19 cellular contexts compared by ENCODE assay signal in the genomic region with DNA sequence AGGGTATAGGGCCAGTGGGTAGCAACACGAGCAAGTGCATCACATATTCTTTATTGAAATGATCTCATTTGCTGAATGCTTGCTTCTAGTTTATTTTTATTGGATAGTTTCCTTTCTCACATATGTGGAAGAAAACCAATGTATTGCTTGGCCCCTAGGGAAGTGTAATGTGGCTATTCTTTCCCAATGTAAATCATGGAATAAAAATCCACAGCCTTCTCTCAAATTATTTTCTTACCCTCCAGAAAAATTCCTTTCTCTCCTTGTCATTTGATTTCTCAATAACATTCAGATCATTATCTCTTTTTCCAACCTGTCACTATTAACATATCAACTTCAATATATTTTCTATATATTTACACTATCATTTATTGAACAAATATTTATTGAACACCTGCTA.
"Had no signal": no experiment of that assay in that cellular context is flagged by ENCODE, and none has a peak within 500 bp of the region (broad histone marks: within the 10 kb centered on the region; RNA-seq: fewer than 3 reads in every experiment).

No MANE protein-coding gene starts in this region.

- H3K4me3 Mint-ChIP-seq: activated CD4-positive, alpha-beta T cell treated with anti-CD3 and anti-CD28 coated beads, Interleukin-2, amount 10 ng/mL, durations not matched to agents 7 days and 5 days; activated CD8-positive, alpha-beta T cell treated with anti-CD3 and anti-CD28 coated beads, Interleukin-2, amount 10 ng/mL, durations not matched to agents 7 days and 5 days; activated naive CD8-positive, alpha-beta T cell treated with anti-CD3 and anti-CD28 coated beads, Interleukin-2, amount 10 ng/mL, durations not matched to agents 7 days and 5 days; activated T-cell treated with anti-CD3 and anti-CD28 coated beads, Interleukin-2, amount 50 U/mL, for 24 hours; natural killer cell treated with Interleukin-12 subunit alpha and Interleukin-12 subunit beta and Interleukin-15 and Interleukin-18, amount 100 ng/mL, for 72 hours; T-helper 1 cell treated with Interleukin-12 subunit alpha and Interleukin-12 subunit beta and Interleukin-4 antibody, amounts not matched to agents 30 μg/mL and 1 μg/mL, for 36 hours had no signal

- H3K4me2 ChIP-seq: hepatocyte had no signal

- DNase-seq: activated CD4-positive, alpha-beta T cell treated with anti-CD3 and anti-CD28 coated beads, Interleukin-2, amount 10 ng/mL, durations not matched to agents 7 days and 5 days; activated CD8-positive, alpha-beta T cell treated with anti-CD3 and anti-CD28 coated beads, Interleukin-2, amount 10 ng/mL, durations not matched to agents 7 days and 5 days; activated naive CD4-positive, alpha-beta T cell treated with Interleukin-2 at 50 U/mL for 16 hours; activated naive CD8-positive, alpha-beta T cell treated with anti-CD3 and anti-CD28 coated beads, Interleukin-2, amount 10 ng/mL, durations not matched to agents 7 days and 5 days; activated T-cell treated with anti-CD3 and anti-CD28 coated beads, Interleukin-2, amount 50 U/mL, for 24 hours; body of pancreas; caudate nucleus; lower lobe of right lung; posterior cingulate gyrus; sigmoid colon; spleen; stimulated activated CD4-positive, alpha-beta T cell treated with anti-CD3 and anti-CD28 coated beads, Interleukin-1b, Interleukin-23, amount 100 ng/mL, for 48 hours; stimulated activated CD8-positive, alpha-beta memory T cell treated with anti-CD3 and anti-CD28 coated beads, Interleukin-4, amount 100 ng/mL, for 48 hours; stimulated activated naive CD4-positive, alpha-beta T cell; tibial artery had no signal

- H3K36me3 ChIP-seq: lower lobe of right lung, sigmoid colon, spleen, tibial artery had no signal

- H3K79me2 ChIP-seq: hepatocyte had no signal

- ATAC-seq: activated CD8-positive, alpha-beta T cell treated with anti-CD3 and anti-CD28 coated beads, Interleukin-2, amount 10 ng/mL, durations not matched to agents 7 days and 5 days; body of pancreas; lower lobe of right lung; natural killer cell treated with Interleukin-12 subunit alpha and Interleukin-12 subunit beta and Interleukin-15 and Interleukin-18, amount 100 ng/mL, for 72 hours had no signal

- H3K36me3 Mint-ChIP-seq: activated naive CD8-positive, alpha-beta T cell treated with anti-CD3 and anti-CD28 coated beads, Interleukin-2, amount 10 ng/mL, durations not matched to agents 7 days and 5 days; natural killer cell treated with Interleukin-12 subunit alpha and Interleukin-12 subunit beta and Interleukin-15 and Interleukin-18, amount 100 ng/mL, for 72 hours had no signal

- H3K9me3 ChIP-seq: body of pancreas, lower lobe of right lung, sigmoid colon, spleen, tibial artery had no signal

- H3K4me1 ChIP-seq: lower lobe of right lung, spleen had no signal

- H3K27me3 Mint-ChIP-seq: activated CD4-positive, alpha-beta T cell treated with anti-CD3 and anti-CD28 coated beads, Interleukin-2, amount 10 ng/mL, durations not matched to agents 7 days and 5 days; activated naive CD8-positive, alpha-beta T cell treated with anti-CD3 and anti-CD28 coated beads, Interleukin-2, amount 10 ng/mL, durations not matched to agents 7 days and 5 days; activated T-cell treated with anti-CD3 and anti-CD28 coated beads, Interleukin-2, amount 50 U/mL, for 24 hours; natural killer cell treated with Interleukin-12 subunit alpha and Interleukin-12 subunit beta and Interleukin-15 and Interleukin-18, amount 100 ng/mL, for 72 hours had no signal

- H3K27me3 ChIP-seq: body of pancreas, hepatocyte, sigmoid colon, spleen, tibial artery had no signal

- H3K9me3 Mint-ChIP-seq: activated CD4-positive, alpha-beta T cell treated with anti-CD3 and anti-CD28 coated beads, Interleukin-2, amount 10 ng/mL, durations not matched to agents 7 days and 5 days; activated naive CD8-positive, alpha-beta T cell treated with anti-CD3 and anti-CD28 coated beads, Interleukin-2, amount 10 ng/mL, durations not matched to agents 7 days and 5 days; activated T-cell treated with anti-CD3 and anti-CD28 coated beads, Interleukin-2, amount 50 U/mL, for 24 hours; activated T-helper 2 cell treated with anti-CD3 and anti-CD28 coated beads, Interferon-gamma antibody, Interleukin-2, Interleukin-4, amounts not matched to agents 10 μg/mL and 5 μg/mL and 100 μg/mL, durations not matched to agents 14 hours and 24 hours and 36 hours; T-helper 1 cell treated with Interleukin-12 subunit alpha and Interleukin-12 subunit beta and Interleukin-4 antibody, amounts not matched to agents 30 μg/mL and 1 μg/mL, for 36 hours had no signal

- H3K4me3 ChIP-seq: body of pancreas, hepatocyte, lower lobe of right lung, sigmoid colon, spleen, tibial artery had no signal

- H2AFZ ChIP-seq: hepatocyte had no signal

- H3K27ac Mint-ChIP-seq: activated CD4-positive, alpha-beta T cell treated with anti-CD3 and anti-CD28 coated beads, Interleukin-2, amount 10 ng/mL, durations not matched to agents 7 days and 5 days; activated CD8-positive, alpha-beta T cell treated with anti-CD3 and anti-CD28 coated beads, Interleukin-2, amount 10 ng/mL, durations not matched to agents 7 days and 5 days; activated naive CD8-positive, alpha-beta T cell treated with anti-CD3 and anti-CD28 coated beads, Interleukin-2, amount 10 ng/mL, durations not matched to agents 7 days and 5 days; activated T-cell treated with anti-CD3 and anti-CD28 coated beads, Interleukin-2, amount 50 U/mL, for 24 hours; activated T-helper 2 cell treated with anti-CD3 and anti-CD28 coated beads, Interferon-gamma antibody, Interleukin-2, Interleukin-4, amounts not matched to agents 10 μg/mL and 5 μg/mL and 100 μg/mL, durations not matched to agents 14 hours and 24 hours and 36 hours; natural killer cell treated with Interleukin-12 subunit alpha and Interleukin-12 subunit beta and Interleukin-15 and Interleukin-18, amount 100 ng/mL, for 72 hours; T-helper 1 cell treated with Interleukin-12 subunit alpha and Interleukin-12 subunit beta and Interleukin-4 antibody, amounts not matched to agents 30 μg/mL and 1 μg/mL, for 36 hours had no signal

- H3K27ac ChIP-seq: body of pancreas, hepatocyte, lower lobe of right lung, sigmoid colon, spleen, tibial artery had no signal
